Comparison of ENCODE assay signal across 17 cellular contexts in the genomic region with DNA sequence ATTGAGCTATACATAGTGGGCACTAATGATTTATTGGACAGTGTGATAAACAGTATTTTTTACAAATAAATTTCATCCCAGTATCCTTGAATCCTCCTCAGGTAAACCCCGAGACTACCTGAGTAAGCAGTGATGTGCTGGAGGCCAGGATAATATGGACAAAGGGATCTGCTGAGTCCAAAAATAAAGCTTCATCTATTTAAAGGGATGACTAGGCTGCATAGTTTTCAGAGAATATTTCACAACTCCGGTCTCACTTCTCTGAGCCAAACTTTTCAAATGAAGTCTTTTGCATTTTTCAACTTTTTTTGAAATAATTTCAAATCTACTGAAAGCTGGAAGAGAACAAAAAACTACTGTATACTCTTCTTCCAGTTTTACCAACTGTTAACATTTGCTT. TPM values are rescaled to one million over a fixed set of nuclear protein-coding genes. Genes with fewer than 3 reads are reported as not detected.
DNase-seq lines count a peak whose midpoint lies in the region; ATAC-seq, FAIRE-seq and TF ChIP-seq lines count a peak whose summit lies in the region.
"Had no signal": no experiment of that assay in that cellular context is flagged by ENCODE, and none has a peak within 500 bp of the region (broad histone marks: within the 10 kb centered on the region; RNA-seq: fewer than 3 reads in every experiment).

No MANE protein-coding gene starts in this region.

- H3K4me3 Mint-ChIP-seq in activated naive CD8-positive, alpha-beta T cell, result peak overlapping the region; percentile 89

- intact Hi-C loops in kidney (cut with DNase I), result no loop called here

- H3K4me1 Mint-ChIP-seq in activated naive CD8-positive, alpha-beta T cell (ENCODE audit: low read depth), result peaks cover 28% of the 10 kb centered on the region

- no peak for TF ChIP-seq EP300 in SK-N-SH (IDR thresholded peaks at IDR 0.05; ENCODE audit: borderline replicate concordance in 1 of 2, low read depth in 1 of 2, low read length in 1 of 2)

- H2AFZ ChIP-seq in SK-N-SH (ENCODE audit: low read depth), result no peak overlapping the region

- H3K79me2 ChIP-seq in SK-N-SH (ENCODE audit: insufficient read depth), result peaks cover 43% of the 10 kb centered on the region

- H3K4me2 ChIP-seq in SK-N-SH, result no peak overlapping the region; the same call in 1 of the 2 replicates

- 89% methylated on average over 2 of the region's 2 CpGs for WGBS in SK-N-SH (ENCODE audit: low lambda C conversion rate)

- H3K27ac ChIP-seq in iPS-20b (ENCODE audit: low read length) (no peak overlapping the region), kidney (ENCODE audit: low read depth in 2 of 2, low read length in 2 of 2) (no peak overlapping the region), SK-N-SH (ENCODE audit: low read depth in 2 of 2, low read length in 1 of 2) (no peak overlapping the region)
- H3K27ac ChIP-seq: prostate gland, vagina had no signal

- no peaks in the 10 kb centered on the region for H3K36me3 Mint-ChIP-seq in activated naive CD8-positive, alpha-beta T cell

- TF ChIP-seq CTCF in kidney (IDR thresholded peaks at IDR 0.05; ENCODE audit: borderline replicate concordance, extremely low read depth, insufficient read depth) (no peak), SK-N-SH (IDR thresholded peaks at IDR 0.05) (no peak)

- peak; percentile 46 for DNase-seq in AG08395 (ENCODE audit: low spot score)
- DNase-seq in GM04503 (ENCODE audit: low read depth), result peak; percentile 22
- no peak for DNase-seq in H7
- no peak for DNase-seq in kidney
- DNase-seq in SK-N-SH, result no peak
- DNase-seq: activated CD4-positive, alpha-beta T cell treated with anti-CD3 and anti-CD28 coated beads, Interleukin-2, amount 10 ng/mL, durations not matched to agents 7 days and 5 days; activated naive CD4-positive, alpha-beta T cell; MM.1S; T-helper 1 cell had no signal

- H3K9me3 ChIP-seq in iPS-20b (ENCODE audit: insufficient read depth, low read depth, low read length) (no peaks in the 10 kb centered on the region), kidney (ENCODE audit: control insufficient read depth in 1 of 2, low read length in 2 of 2) (no peaks in the 10 kb centered on the region), SK-N-SH (no peaks in the 10 kb centered on the region)
- H3K9me3 ChIP-seq: prostate gland, vagina had no signal

- ATAC-seq in GM19397 (IDR thresholded peaks at IDR 0.05; ENCODE audit: unreplicated experiment), result no peak

- H3K4me3 ChIP-seq in iPS-20b (ENCODE audit: low read length) (peak overlapping the region; percentile 20; the same call in 1 of the 2 replicates), H7 (ENCODE audit: insufficient read depth, low read depth, low read length) (no peak overlapping the region), kidney (ENCODE audit: low read length in 2 of 2) (no peak overlapping the region), SK-N-SH (ENCODE audit: low read depth in 2 of 2, low read length in 1 of 2) (no peak overlapping the region)
- H3K4me3 ChIP-seq: prostate gland, vagina had no signal

- H3K9me2 ChIP-seq in SK-N-SH, result no peaks in the 10 kb centered on the region

- H4K20me1 ChIP-seq in SK-N-SH (ENCODE audit: insufficient read depth), result no peaks in the 10 kb centered on the region

- no peaks in the 10 kb centered on the region for H3K9me3 Mint-ChIP-seq in activated naive CD8-positive, alpha-beta T cell (ENCODE audit: low read depth)
- H3K9me3 Mint-ChIP-seq: activated CD4-positive, alpha-beta T cell treated with anti-CD3 and anti-CD28 coated beads, Interleukin-2, amount 10 ng/mL, durations not matched to agents 7 days and 5 days; central memory CD8-positive, alpha-beta T cell had no signal

- H3K27me3 ChIP-seq in iPS-20b (ENCODE audit: insufficient read depth, low read length), result no peaks in the 10 kb centered on the region
- H3K27me3 ChIP-seq in H7 (ENCODE audit: control insufficient read depth, insufficient read depth, low read length), result no peaks in the 10 kb centered on the region
- no peaks in the 10 kb centered on the region for H3K27me3 ChIP-seq in SK-N-SH (ENCODE audit: insufficient read depth)
- H3K27me3 ChIP-seq: vagina had no signal

- H3K9ac ChIP-seq in iPS-20b (ENCODE audit: low read depth, low read length) (no peak overlapping the region), kidney (ENCODE audit: low read length in 2 of 2) (no peak overlapping the region), SK-N-SH (no peak overlapping the region)

- FAIRE-seq in kidney (lab: Jason Lieb, UNC), result no peak
- FAIRE-seq: H54 had no signal

- H3K36me3 ChIP-seq in iPS-20b (ENCODE audit: insufficient read depth, low read depth, low read length) (no peaks in the 10 kb centered on the region), H7 (replicated peaks; ENCODE audit: control insufficient read depth, insufficient read depth, low read length) (no peaks in the 10 kb centered on the region), kidney (ENCODE audit: control insufficient read depth in 1 of 2, insufficient read depth in 2 of 2, low read length in 2 of 2) (no peaks in the 10 kb centered on the region), SK-N-SH (replicated peaks in 1 of 2; ENCODE audit: control insufficient read depth in 1 of 2, insufficient read depth in 2 of 2, low read length in 1 of 2) (no peaks in the 10 kb centered on the region)
- H3K36me3 ChIP-seq: prostate gland, vagina had no signal

- H3F3A ChIP-seq in SK-N-SH (replicated peaks; ENCODE audit: insufficient read depth), result peaks cover 15% of the 10 kb centered on the region

- no peak for TF ChIP-seq RAD21 in SK-N-SH (IDR thresholded peaks at IDR 0.05; ENCODE audit: low read length)

- no peaks in the 10 kb centered on the region for H3K27me3 Mint-ChIP-seq in activated naive CD8-positive, alpha-beta T cell
- H3K27me3 Mint-ChIP-seq: activated CD4-positive, alpha-beta T cell treated with anti-CD3 and anti-CD28 coated beads, Interleukin-2, amount 10 ng/mL, durations not matched to agents 7 days and 5 days; B cell; central memory CD8-positive, alpha-beta T cell had no signal

- POLR2A ChIA-PET in SK-N-SH (lab: Yijun Ruan, JAX), result no interaction called here

- CTCF ChIA-PET in SK-N-SH (lab: Yijun Ruan, JAX), result no interaction called here

- H3K27ac Mint-ChIP-seq in activated naive CD8-positive, alpha-beta T cell, result peak overlapping the region; percentile 90
- H3K27ac Mint-ChIP-seq: activated CD4-positive, alpha-beta T cell treated with anti-CD3 and anti-CD28 coated beads, Interleukin-2, amount 10 ng/mL, durations not matched to agents 7 days and 5 days; B cell had no signal

- peaks cover 8% of the 10 kb centered on the region for H3K4me1 ChIP-seq in iPS-20b (ENCODE audit: insufficient read depth, low read length)
- peaks cover 2 to 5% of the 10 kb centered on the region in 2 donors for H3K4me1 ChIP-seq in kidney (ENCODE audit: control insufficient read depth in 1 of 2, insufficient read depth in 1 of 2, low read depth in 1 of 2, low read length in 2 of 2)
- peaks cover 11 to 12% of the 10 kb centered on the region in 2 experiments for H3K4me1 ChIP-seq in SK-N-SH (ENCODE audit: control insufficient read depth in 1 of 2, insufficient read depth in 2 of 2, low read depth in 1 of 2, low read length in 1 of 2)
- H3K4me1 ChIP-seq: prostate gland had no signal

TF ChIP-seq in SK-N-SH, 30 proteins besides CTCF, POLR2A, EP300 and RAD21:
- TF ChIP-seq, protein P1, sequence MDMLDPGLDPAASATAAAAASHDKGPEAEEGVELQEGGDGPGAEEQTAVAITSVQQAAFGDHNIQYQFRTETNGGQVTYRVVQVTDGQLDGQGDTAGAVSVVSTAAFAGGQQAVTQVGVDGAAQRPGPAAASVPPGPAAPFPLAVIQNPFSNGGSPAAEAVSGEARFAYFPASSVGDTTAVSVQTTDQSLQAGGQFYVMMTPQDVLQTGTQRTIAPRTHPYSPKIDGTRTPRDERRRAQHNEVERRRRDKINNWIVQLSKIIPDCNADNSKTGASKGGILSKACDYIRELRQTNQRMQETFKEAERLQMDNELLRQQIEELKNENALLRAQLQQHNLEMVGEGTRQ (IDR thresholded peaks at IDR 0.05; ENCODE audit: borderline replicate concordance, low read depth, low read length), result no peak
- TF ChIP-seq TAF1 (IDR thresholded peaks at IDR 0.05; ENCODE audit: borderline replicate concordance, low read depth, low read length), result no peak
- TF ChIP-seq TCF12 (IDR thresholded peaks at IDR 0.05), result no peak
- no peak for TF ChIP-seq REST (IDR thresholded peaks at IDR 0.05; ENCODE audit: low read depth, low read length)

RNA-seq across cellular contexts. Expression of gene ACTR3B, which starts 2.5 kb away (rescaled TPM):
- total RNA-seq in H7 (2014; rRNA removed; shearing (Covaris generic)), result 6.5 and 10.9 TPM in 2 replicates
- total RNA-seq in kidney, result 11.0 TPM
- polyA plus RNA-seq in kidney (ENCODE audit: insufficient read depth, low read depth, low replicate concordance) (6.2 TPM), SK-N-SH (2012; rRNA removed) (22.3 and 22.9 TPM in 2 replicates)
- 23.0 and 28.2 TPM in 2 replicates for polyA plus RNA-seq in SK-N-SH (2012; cell fraction: cytosol; rRNA removed)
- polyA plus RNA-seq in SK-N-SH (2012; cell fraction: nucleus; rRNA removed), result 22.4 and 25.8 TPM in 2 replicates

Comparison
In these comparisons a context has a peak if more than half of its experiments do, and no peak if none do; other contexts are left out.
1. DNase-seq: peak in AG08395 (single experiment) and GM04503 (single experiment); none in H7 (single experiment), kidney (single experiment) and SK-N-SH (single experiment).